ENCODE assay signal across 8 cellular contexts in the genomic region with DNA sequence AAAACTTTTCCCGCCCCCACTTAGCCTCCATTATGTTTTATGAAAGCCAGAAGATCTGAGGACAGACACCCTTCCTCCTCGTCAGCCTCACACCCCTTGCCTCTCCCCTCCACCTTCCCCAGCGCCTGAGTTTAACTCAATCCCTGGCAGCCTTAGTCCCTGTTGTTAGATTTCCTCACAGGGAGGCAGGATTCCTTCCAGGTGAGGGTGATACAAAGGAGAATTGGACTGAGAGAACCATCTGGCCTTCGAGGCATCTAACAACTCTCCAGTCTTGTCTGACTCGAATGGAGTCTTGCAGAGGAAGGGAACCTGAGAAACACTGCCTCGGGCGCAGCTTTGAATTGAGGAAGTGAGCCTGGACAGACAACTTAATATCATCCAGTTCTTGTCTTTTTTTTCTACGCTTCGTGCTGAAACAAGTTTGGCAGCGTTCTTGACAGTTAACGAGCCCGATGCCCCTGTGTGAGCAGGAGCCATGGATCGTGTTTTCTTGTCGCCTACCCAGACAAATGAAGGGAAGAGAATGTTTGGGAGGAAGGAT. TPM values are rescaled to one million over a fixed set of nuclear protein-coding genes. Genes with fewer than 3 reads are reported as not detected.
DNase-seq lines count a peak whose midpoint lies in the region; ATAC-seq and TF ChIP-seq lines count a peak whose summit lies in the region.

No MANE protein-coding gene starts in this region.

- peak overlapping the region; percentile 89 for H3K4me3 ChIP-seq in iPS-20b (ENCODE audit: low read length)

- peaks cover 42% of the 10 kb centered on the region for H3K4me1 Mint-ChIP-seq in activated T-helper 1 cell treated with anti-CD3 and anti-CD28 coated beads, Interleukin-12 subunit alpha, Interleukin-12 subunit beta, Interleukin-2, Interleukin-4 antibody, amounts not matched to agents 30 ng/mL and 10 ng/mL and 1 ng/mL, durations not matched to agents 14 hours and 24 hours and 36 hours (ENCODE audit: low read depth)
- H3K4me1 Mint-ChIP-seq in stimulated activated memory B cell treated with anti-CD40 and anti-IgM and Interleukin-4, amounts not matched to agents 10 μg/mL and 1 μg/mL and 100 μg/mL, for 72 hours: peaks cover 34% of the 10 kb centered on the region

- H3K27ac ChIP-seq in iPS-20b (ENCODE audit: low read length): peak overlapping the region; percentile 86

- H3K4me3 Mint-ChIP-seq in activated T-helper 1 cell treated with anti-CD3 and anti-CD28 coated beads, Interleukin-12 subunit alpha, Interleukin-12 subunit beta, Interleukin-2, Interleukin-4 antibody, amounts not matched to agents 30 ng/mL and 10 ng/mL and 1 ng/mL, durations not matched to agents 14 hours and 24 hours and 36 hours: peak overlapping the region; percentile 84
- H3K4me3 Mint-ChIP-seq in stimulated activated memory B cell treated with anti-CD40 and anti-IgM and Interleukin-4, amounts not matched to agents 10 μg/mL and 1 μg/mL and 100 μg/mL, for 72 hours: peak overlapping the region; percentile 94

- DNase-seq in GM10266 (ENCODE audit: extremely low spot score): peak; percentile 76
- DNase-seq in activated T-helper 1 cell treated with anti-CD3 and anti-CD28 coated beads, Interleukin-12 subunit alpha, Interleukin-12 subunit beta, Interleukin-2, Interleukin-4 antibody, amounts not matched to agents 30 ng/mL and 10 ng/mL and 1 ng/mL, durations not matched to agents 14 hours and 24 hours and 36 hours (ENCODE audit: low spot score): no peak
- no peak for DNase-seq in sciatic nerve (ENCODE audit: low spot score)

- intact Hi-C loops in activated T-helper 1 cell treated with anti-CD3 and anti-CD28 coated beads, Interleukin-12 subunit alpha, Interleukin-12 subunit beta, Interleukin-2, Interleukin-4 antibody, amounts not matched to agents 30 ng/mL and 10 ng/mL and 1 ng/mL, durations not matched to agents 14 hours and 24 hours and 36 hours (cut with micrococcal nuclease): loop anchor here (1.0 to 5.0 kb wide), 13 partner anchors 8 to 171 kb away; a partner anchor contains a TSS
- intact Hi-C loops in sciatic nerve (cut with DNase I): no loop called here

- peaks cover 4% of the 10 kb centered on the region; the same call in 1 of the 2 replicates for H3K4me1 ChIP-seq in iPS-20b (ENCODE audit: insufficient read depth, low read length)

- no peaks in the 10 kb centered on the region for H3K27me3 ChIP-seq in iPS-20b (ENCODE audit: insufficient read depth, low read length)

- TF ChIP-seq CTCF in GM10266 (IDR thresholded peaks at IDR 0.05; ENCODE audit: control insufficient read depth, insufficient read depth, low read depth, missing control alignments): no peak

- peak overlapping the region; percentile 54 for H3K27ac Mint-ChIP-seq in activated T-helper 1 cell treated with anti-CD3 and anti-CD28 coated beads, Interleukin-12 subunit alpha, Interleukin-12 subunit beta, Interleukin-2, Interleukin-4 antibody, amounts not matched to agents 30 ng/mL and 10 ng/mL and 1 ng/mL, durations not matched to agents 14 hours and 24 hours and 36 hours
- peak overlapping the region; percentile 77 for H3K27ac Mint-ChIP-seq in stimulated activated memory B cell treated with anti-CD40 and anti-IgM and Interleukin-4, amounts not matched to agents 10 μg/mL and 1 μg/mL and 100 μg/mL, for 72 hours

- peaks cover 8% of the 10 kb centered on the region for H3K36me3 Mint-ChIP-seq in activated T-helper 1 cell treated with anti-CD3 and anti-CD28 coated beads, Interleukin-12 subunit alpha, Interleukin-12 subunit beta, Interleukin-2, Interleukin-4 antibody, amounts not matched to agents 30 ng/mL and 10 ng/mL and 1 ng/mL, durations not matched to agents 14 hours and 24 hours and 36 hours (ENCODE audit: low read depth)
- H3K36me3 Mint-ChIP-seq in stimulated activated memory B cell treated with anti-CD40 and anti-IgM and Interleukin-4, amounts not matched to agents 10 μg/mL and 1 μg/mL and 100 μg/mL, for 72 hours: peaks cover 5% of the 10 kb centered on the region

- peak; percentile 53 for ATAC-seq in stimulated activated memory B cell treated with anti-CD40 and anti-IgM and Interleukin-4, amounts not matched to agents 10 μg/mL and 1 μg/mL and 100 μg/mL, for 72 hours
- ATAC-seq in HG02623 (IDR thresholded peaks at IDR 0.05; ENCODE audit: unreplicated experiment) (no peak), sciatic nerve (no peak), GM19035 (IDR thresholded peaks at IDR 0.05; ENCODE audit: unreplicated experiment) (no peak)

- no peak for TF ChIP-seq EP300 in Ishikawa (IDR thresholded peaks at IDR 0.05; ENCODE audit: borderline replicate concordance)

- no peaks in the 10 kb centered on the region for H3K9me3 Mint-ChIP-seq in activated T-helper 1 cell treated with anti-CD3 and anti-CD28 coated beads, Interleukin-12 subunit alpha, Interleukin-12 subunit beta, Interleukin-2, Interleukin-4 antibody, amounts not matched to agents 30 ng/mL and 10 ng/mL and 1 ng/mL, durations not matched to agents 14 hours and 24 hours and 36 hours
- H3K9me3 Mint-ChIP-seq in stimulated activated memory B cell treated with anti-CD40 and anti-IgM and Interleukin-4, amounts not matched to agents 10 μg/mL and 1 μg/mL and 100 μg/mL, for 72 hours: no peaks in the 10 kb centered on the region

- H3K9ac ChIP-seq in iPS-20b (ENCODE audit: low read depth, low read length): peak overlapping the region; percentile 85

- no peaks in the 10 kb centered on the region for H3K27me3 Mint-ChIP-seq in activated T-helper 1 cell treated with anti-CD3 and anti-CD28 coated beads, Interleukin-12 subunit alpha, Interleukin-12 subunit beta, Interleukin-2, Interleukin-4 antibody, amounts not matched to agents 30 ng/mL and 10 ng/mL and 1 ng/mL, durations not matched to agents 14 hours and 24 hours and 36 hours (ENCODE audit: insufficient read depth)
- no peaks in the 10 kb centered on the region for H3K27me3 Mint-ChIP-seq in stimulated activated memory B cell treated with anti-CD40 and anti-IgM and Interleukin-4, amounts not matched to agents 10 μg/mL and 1 μg/mL and 100 μg/mL, for 72 hours

- TF ChIP-seq RAD21 in Ishikawa (IDR thresholded peaks at IDR 0.05; ENCODE audit: low read depth): no peak; the same call in 1 of the 2 replicates

- no peaks in the 10 kb centered on the region for H3K9me3 ChIP-seq in iPS-20b (ENCODE audit: insufficient read depth, low read depth, low read length)

- peaks cover 15% of the 10 kb centered on the region; the same call in 1 of the 2 replicates for H3K36me3 ChIP-seq in iPS-20b (ENCODE audit: insufficient read depth, low read depth, low read length)

TF ChIP-seq in Ishikawa, 13 proteins besides CTCF, POLR2A, EP300 and RAD21:
- no peak for TF ChIP-seq FOXM1 (IDR thresholded peaks at IDR 0.05; ENCODE audit: borderline replicate concordance, low read depth)
- peak; percentile 15; the same call in 1 of the 2 replicates for TF ChIP-seq YY1 (IDR thresholded peaks at IDR 0.05; ENCODE audit: low read depth)

RNA-seq across cellular contexts. Expression of a gene that starts 1.3 kb away (rescaled TPM):
- total RNA-seq in activated T-helper 1 cell treated with anti-CD3 and anti-CD28 coated beads, Interleukin-12 subunit alpha, Interleukin-12 subunit beta, Interleukin-2, Interleukin-4 antibody, amounts not matched to agents 30 ng/mL and 10 ng/mL and 1 ng/mL, durations not matched to agents 14 hours and 24 hours and 36 hours: 13.7 and 14.6 TPM in 2 replicates
- total RNA-seq in sciatic nerve: 30.3 TPM

RNA-seq across cellular contexts. Expression of a gene that starts 7.0 kb away (rescaled TPM):
- 13.8 and 15.8 TPM in 2 replicates for total RNA-seq in activated T-helper 1 cell treated with anti-CD3 and anti-CD28 coated beads, Interleukin-12 subunit alpha, Interleukin-12 subunit beta, Interleukin-2, Interleukin-4 antibody, amounts not matched to agents 30 ng/mL and 10 ng/mL and 1 ng/mL, durations not matched to agents 14 hours and 24 hours and 36 hours
- 12.7 TPM for total RNA-seq in sciatic nerve

RNA-seq across cellular contexts. Expression of a gene that starts 30.5 kb away (rescaled TPM):
- total RNA-seq in activated T-helper 1 cell treated with anti-CD3 and anti-CD28 coated beads, Interleukin-12 subunit alpha, Interleukin-12 subunit beta, Interleukin-2, Interleukin-4 antibody, amounts not matched to agents 30 ng/mL and 10 ng/mL and 1 ng/mL, durations not matched to agents 14 hours and 24 hours and 36 hours: 17.9 and 21.2 TPM in 2 replicates
- total RNA-seq in sciatic nerve: 9.5 TPM

RNA-seq across cellular contexts. Expression of a gene that starts 43.8 kb away (rescaled TPM):
- 7.4 and 9.4 TPM in 2 replicates for total RNA-seq in activated T-helper 1 cell treated with anti-CD3 and anti-CD28 coated beads, Interleukin-12 subunit alpha, Interleukin-12 subunit beta, Interleukin-2, Interleukin-4 antibody, amounts not matched to agents 30 ng/mL and 10 ng/mL and 1 ng/mL, durations not matched to agents 14 hours and 24 hours and 36 hours
- 13.6 TPM for total RNA-seq in sciatic nerve

RNA-seq across cellular contexts. Expression of a gene that starts 55.2 kb away (rescaled TPM):
- total RNA-seq in activated T-helper 1 cell treated with anti-CD3 and anti-CD28 coated beads, Interleukin-12 subunit alpha, Interleukin-12 subunit beta, Interleukin-2, Interleukin-4 antibody, amounts not matched to agents 30 ng/mL and 10 ng/mL and 1 ng/mL, durations not matched to agents 14 hours and 24 hours and 36 hours: 259 and 287 TPM in 2 replicates
- total RNA-seq in sciatic nerve: 14.5 TPM
